Comparison of ENCODE assay signal across 1 cellular context in genomic region chrX:19704117-19704516, GRCh38.
TF ChIP-seq lines count a peak whose summit lies in the region.

No MANE protein-coding gene starts in this region.

TF ChIP-seq in SK-N-SH treated with all-trans-retinoic acid at 6 μM for 48 hours, 23 proteins besides CTCF, POLR2A, EP300 and RAD21 (continued from another document):
- TF ChIP-seq, protein P1, sequence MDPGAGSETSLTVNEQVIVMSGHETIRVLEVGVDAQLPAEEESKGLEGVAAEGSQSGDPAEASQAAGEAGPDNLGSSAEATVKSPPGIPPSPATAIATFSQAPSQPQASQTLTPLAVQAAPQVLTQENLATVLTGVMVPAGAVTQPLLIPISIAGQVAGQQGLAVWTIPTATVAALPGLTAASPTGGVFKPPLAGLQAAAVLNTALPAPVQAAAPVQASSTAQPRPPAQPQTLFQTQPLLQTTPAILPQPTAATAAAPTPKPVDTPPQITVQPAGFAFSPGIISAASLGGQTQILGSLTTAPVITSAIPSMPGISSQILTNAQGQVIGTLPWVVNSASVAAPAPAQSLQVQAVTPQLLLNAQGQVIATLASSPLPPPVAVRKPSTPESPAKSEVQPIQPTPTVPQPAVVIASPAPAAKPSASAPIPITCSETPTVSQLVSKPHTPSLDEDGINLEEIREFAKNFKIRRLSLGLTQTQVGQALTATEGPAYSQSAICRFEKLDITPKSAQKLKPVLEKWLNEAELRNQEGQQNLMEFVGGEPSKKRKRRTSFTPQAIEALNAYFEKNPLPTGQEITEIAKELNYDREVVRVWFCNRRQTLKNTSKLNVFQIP (CRISPR knock-in tag; IDR thresholded peaks at IDR 0.05; ENCODE audit: borderline replicate concordance, low read depth) = no peak
- TF ChIP-seq PPARA (CRISPR knock-in tag; IDR thresholded peaks at IDR 0.05; ENCODE audit: borderline replicate concordance) (no peak), ARNTL (CRISPR knock-in tag; IDR thresholded peaks at IDR 0.05; ENCODE audit: borderline replicate concordance, low read depth) (no peak), ZNF8 (CRISPR knock-in tag; IDR thresholded peaks at IDR 0.05) (no peak), OSR1 (CRISPR knock-in tag; IDR thresholded peaks at IDR 0.05) (no peak), GLIS3 (CRISPR knock-in tag; IDR thresholded peaks at IDR 0.05) (no peak), BACH2 (CRISPR knock-in tag; IDR thresholded peaks at IDR 0.05; ENCODE audit: borderline replicate concordance) (no peak), RARB (CRISPR knock-in tag; IDR thresholded peaks at IDR 0.05) (no peak)
- TF ChIP-seq, protein P2, sequence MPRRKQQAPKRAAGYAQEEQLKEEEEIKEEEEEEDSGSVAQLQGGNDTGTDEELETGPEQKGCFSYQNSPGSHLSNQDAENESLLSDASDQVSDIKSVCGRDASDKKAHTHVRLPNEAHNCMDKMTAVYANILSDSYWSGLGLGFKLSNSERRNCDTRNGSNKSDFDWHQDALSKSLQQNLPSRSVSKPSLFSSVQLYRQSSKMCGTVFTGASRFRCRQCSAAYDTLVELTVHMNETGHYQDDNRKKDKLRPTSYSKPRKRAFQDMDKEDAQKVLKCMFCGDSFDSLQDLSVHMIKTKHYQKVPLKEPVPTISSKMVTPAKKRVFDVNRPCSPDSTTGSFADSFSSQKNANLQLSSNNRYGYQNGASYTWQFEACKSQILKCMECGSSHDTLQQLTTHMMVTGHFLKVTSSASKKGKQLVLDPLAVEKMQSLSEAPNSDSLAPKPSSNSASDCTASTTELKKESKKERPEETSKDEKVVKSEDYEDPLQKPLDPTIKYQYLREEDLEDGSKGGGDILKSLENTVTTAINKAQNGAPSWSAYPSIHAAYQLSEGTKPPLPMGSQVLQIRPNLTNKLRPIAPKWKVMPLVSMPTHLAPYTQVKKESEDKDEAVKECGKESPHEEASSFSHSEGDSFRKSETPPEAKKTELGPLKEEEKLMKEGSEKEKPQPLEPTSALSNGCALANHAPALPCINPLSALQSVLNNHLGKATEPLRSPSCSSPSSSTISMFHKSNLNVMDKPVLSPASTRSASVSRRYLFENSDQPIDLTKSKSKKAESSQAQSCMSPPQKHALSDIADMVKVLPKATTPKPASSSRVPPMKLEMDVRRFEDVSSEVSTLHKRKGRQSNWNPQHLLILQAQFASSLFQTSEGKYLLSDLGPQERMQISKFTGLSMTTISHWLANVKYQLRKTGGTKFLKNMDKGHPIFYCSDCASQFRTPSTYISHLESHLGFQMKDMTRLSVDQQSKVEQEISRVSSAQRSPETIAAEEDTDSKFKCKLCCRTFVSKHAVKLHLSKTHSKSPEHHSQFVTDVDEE (CRISPR knock-in tag; IDR thresholded peaks at IDR 0.05) = no peak
TF ChIP-seq in SK-N-SH treated with all-trans-retinoic acid at 6 μM for 48 hours: peak in this region for 0.
